ENCODE assay signal across 24 cellular contexts in genomic region chr2:238773472-238773871, GRCh38.
DNase-seq lines count a peak whose midpoint lies in the region; TF ChIP-seq lines count a peak whose summit lies in the region.
"Had no signal": no experiment of that assay in that cellular context is flagged by ENCODE, and none has a peak within 500 bp of the region (broad histone marks: within the 10 kb centered on the region; RNA-seq: fewer than 3 reads in every experiment).

No MANE protein-coding gene starts in this region.

- H3K9me3 ChIP-seq in Karpas-422 (ENCODE audit: low read length) = no peaks in the 10 kb centered on the region; the same call in 1 of the 2 replicates
- no peaks in the 10 kb centered on the region for H3K9me3 ChIP-seq in neuronal stem cell (replicated peaks in 1 of 2; ENCODE audit: control insufficient read depth in 2 of 2, insufficient read depth in 1 of 2, low read depth in 1 of 2, low read length in 2 of 2)
- H3K9me3 ChIP-seq: BE2C had no signal

- no peak overlapping the region for H2BK15ac ChIP-seq in neuronal stem cell (ENCODE audit: low read length)

- H2BK120ac ChIP-seq in neuronal stem cell (ENCODE audit: low read depth, low read length) = no peak overlapping the region

- peak overlapping the region; percentile 76 for H2BK12ac ChIP-seq in neuronal stem cell (ENCODE audit: low read length)

- H3K14ac ChIP-seq in neuronal stem cell (ENCODE audit: low read length) = no peak overlapping the region

- H3K27ac Mint-ChIP-seq in type B pancreatic cell = no peak overlapping the region
- H3K27ac Mint-ChIP-seq: CD4-positive, alpha-beta memory T cell; CD8-positive, alpha-beta memory T cell had no signal

- H3K23ac ChIP-seq in neuronal stem cell (ENCODE audit: low read depth, low read length, poor library complexity) = no peak overlapping the region

- H3K36me3 ChIP-seq in Karpas-422 (ENCODE audit: insufficient read depth, low read length) (no peaks in the 10 kb centered on the region), neuronal stem cell (replicated peaks in 1 of 2; ENCODE audit: control insufficient read depth in 2 of 2, insufficient read depth in 2 of 2, low read length in 2 of 2) (no peaks in the 10 kb centered on the region)
- H3K36me3 ChIP-seq: BE2C had no signal

- no peak overlapping the region for H2BK5ac ChIP-seq in neuronal stem cell (ENCODE audit: low read length)

- H3K4me2 ChIP-seq in Karpas-422 (ENCODE audit: low read depth, low read length, poor library complexity, severe bottlenecking) (no peak overlapping the region), neuronal stem cell (ENCODE audit: insufficient read depth, low read length, poor library complexity, severe bottlenecking) (no peak overlapping the region)
- H3K4me2 ChIP-seq: A549, BLaER1 had no signal

- H2AK5ac ChIP-seq in neuronal stem cell (ENCODE audit: low read depth, low read length) = no peak overlapping the region

- H4K91ac ChIP-seq in neuronal stem cell (ENCODE audit: low read depth, low read length, poor library complexity) = no peak overlapping the region

- no peak overlapping the region for H3K4ac ChIP-seq in neuronal stem cell (ENCODE audit: low read length)

- peak; percentile 2 for DNase-seq in Karpas-422
- DNase-seq in neuronal stem cell (ENCODE audit: low spot score) = no peak
- peak; percentile 51 for DNase-seq in type B pancreatic cell (ENCODE audit: extremely low spot score, unreplicated experiment)
- DNase-seq in activated CD4-positive, alpha-beta T cell treated with anti-CD3 and anti-CD28 coated beads for 4 hours = no peak
- no peak for DNase-seq in activated CD4-positive, alpha-beta T cell treated with anti-CD3 and anti-CD28 coated beads, Interleukin-2, amount 50 U/mL, for 1 hour
- DNase-seq: ACHN; BE2C; C1 segment of cervical spinal cord; CD4-positive, CD25-positive, alpha-beta regulatory T cell; CD8-positive, alpha-beta memory T cell; COR-L47; DMS 273 treated with DMSO at 0.1 percent for 48 hours; DMS153; DMS53; DMS79; DND-41; EL; GDM1 had no signal

- H3K4me3 ChIP-seq in Karpas-422 (ENCODE audit: low read length) = no peak overlapping the region
- no peak overlapping the region for H3K4me3 ChIP-seq in neuronal stem cell (ENCODE audit: low read length in 2 of 2)
- H3K4me3 ChIP-seq: A549, BLaER1, GM12878 had no signal

- H4K8ac ChIP-seq in neuronal stem cell (ENCODE audit: low read depth, low read length) = no peak overlapping the region

- H3K18ac ChIP-seq in neuronal stem cell (ENCODE audit: low read length) = peak overlapping the region; percentile 27

- peaks cover 52% of the 10 kb centered on the region for H3K27me3 Mint-ChIP-seq in type B pancreatic cell
- H3K27me3 Mint-ChIP-seq: CD4-positive, CD25-positive, alpha-beta regulatory T cell had no signal

- no peaks in the 10 kb centered on the region for H3K79me2 ChIP-seq in Karpas-422 (ENCODE audit: low read length)

- no peaks in the 10 kb centered on the region for H3K9me2 ChIP-seq in Karpas-422 (replicated peaks; ENCODE audit: insufficient read depth, low read length)

- no peaks in the 10 kb centered on the region for H3K36me3 Mint-ChIP-seq in type B pancreatic cell
- H3K36me3 Mint-ChIP-seq: CD4-positive, alpha-beta memory T cell; CD4-positive, CD25-positive, alpha-beta regulatory T cell; CD8-positive, alpha-beta memory T cell had no signal

- H3K27me3 ChIP-seq in Karpas-422 (ENCODE audit: low read length) (no peaks in the 10 kb centered on the region), neuronal stem cell (ENCODE audit: control insufficient read depth in 3 of 3, insufficient read depth in 3 of 3, low read depth in 1 of 3, low read length in 3 of 3) (peaks cover 0 to 3% (median 0%) of the 10 kb centered on the region in 3 experiments)
- H3K27me3 ChIP-seq: BLaER1 had no signal

- no peak for TF ChIP-seq CTCF in type B pancreatic cell (conservative IDR thresholded peaks at IDR 0.05)

- H4K20me1 ChIP-seq in Karpas-422 (ENCODE audit: insufficient read depth, low read depth, low read length) = no peaks in the 10 kb centered on the region
- H4K20me1 ChIP-seq: BLaER1 had no signal

- no peak overlapping the region for H3K27ac ChIP-seq in Karpas-422 (ENCODE audit: low read length)
- H3K27ac ChIP-seq in neuronal stem cell (replicated peaks; ENCODE audit: low read length) = no peak overlapping the region
- H3K27ac ChIP-seq: 22Rv1, A549, BLaER1 had no signal

- H3K4me1 Mint-ChIP-seq in type B pancreatic cell (ENCODE audit: unreplicated experiment) = peaks cover 8% of the 10 kb centered on the region
- H3K4me1 Mint-ChIP-seq: CD14-positive monocyte; CD4-positive, CD25-positive, alpha-beta regulatory T cell had no signal

- H2AFZ ChIP-seq in Karpas-422 (ENCODE audit: low read length) = no peak overlapping the region
- no peak overlapping the region for H2AFZ ChIP-seq in neuronal stem cell (ENCODE audit: low read length)

- no CpG with 5 or more reads among the region's 14 CpGs for WGBS in neuronal stem cell (ENCODE audit: extremely low coverage in 2 of 2, insufficient read length in 2 of 2, insufficient replicate concordance in 1 of 2), 2 donors

- H3K9ac ChIP-seq in Karpas-422 (ENCODE audit: low read length) = no peak overlapping the region
- peak overlapping the region; percentile 64 for H3K9ac ChIP-seq in neuronal stem cell (ENCODE audit: low read depth, low read length, poor library complexity)
- H3K9ac ChIP-seq: BLaER1 had no signal

- peaks cover 28% of the 10 kb centered on the region for H3K4me1 ChIP-seq in Karpas-422 (ENCODE audit: low read length)
- H3K4me1 ChIP-seq in neuronal stem cell (ENCODE audit: control insufficient read depth in 2 of 2, insufficient read depth in 1 of 2, low read depth in 1 of 2, low read length in 2 of 2) = peaks cover 0 to 5% of the 10 kb centered on the region in 2 donors
- H3K4me1 ChIP-seq: A549, BE2C had no signal

- no peaks in the 10 kb centered on the region for H3K9me3 Mint-ChIP-seq in type B pancreatic cell
- H3K9me3 Mint-ChIP-seq: CD8-positive, alpha-beta memory T cell had no signal

- no peaks in the 10 kb centered on the region for H3K79me1 ChIP-seq in neuronal stem cell (ENCODE audit: low read depth, low read length)

- H3K4me3 Mint-ChIP-seq in type B pancreatic cell = no peak overlapping the region
- H3K4me3 Mint-ChIP-seq: CD14-positive monocyte; CD4-positive, alpha-beta memory T cell; CD4-positive, CD25-positive, alpha-beta regulatory T cell; CD8-positive, alpha-beta memory T cell had no signal

Comparison
In these comparisons a context has a peak if more than half of its experiments do, and no peak if none do; other contexts are left out.
1. DNase-seq: peak in Karpas-422 (single experiment) and type B pancreatic cell (single experiment); none in neuronal stem cell (single experiment), activated CD4-positive, alpha-beta T cell treated with anti-CD3 and anti-CD28 coated beads for 4 hours (0 of 2) and activated CD4-positive, alpha-beta T cell treated with anti-CD3 and anti-CD28 coated beads, Interleukin-2, amount 50 U/mL, for 1 hour (single experiment).